14 cellular contexts compared by ENCODE assay signal in the genomic region with DNA sequence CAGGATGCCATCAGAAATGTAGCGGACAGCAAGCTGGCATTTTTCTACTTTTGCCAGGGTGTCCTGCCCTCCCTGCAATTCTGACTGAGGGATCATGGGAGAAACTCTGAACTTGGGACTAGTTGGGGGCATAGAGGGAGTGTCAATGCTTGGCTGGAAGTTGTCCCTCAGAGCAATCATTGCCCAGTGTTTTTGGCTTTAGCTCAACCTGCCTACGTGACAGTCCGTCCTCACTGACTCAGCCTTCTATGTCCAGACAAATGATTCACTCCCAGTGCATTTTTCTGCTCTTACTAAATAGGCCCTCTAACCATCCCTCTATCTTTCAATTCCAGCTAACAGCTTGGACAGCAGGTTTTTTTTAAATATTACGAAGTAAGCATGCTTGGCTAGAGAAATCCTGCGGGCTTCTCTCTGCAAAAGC.
DNase-seq lines count a peak whose midpoint lies in the region; ATAC-seq and TF ChIP-seq lines count a peak whose summit lies in the region.
"Had no signal": no experiment of that assay in that cellular context is flagged by ENCODE, and none has a peak within 500 bp of the region (broad histone marks: within the 10 kb centered on the region; RNA-seq: fewer than 3 reads in every experiment).

No MANE protein-coding gene starts in this region.

- intact Hi-C loops in Calu3 (cut with micrococcal nuclease; ENCODE audit: unreplicated experiment) = no loop called here

- no TSS peak for BruUV-seq in Calu3 (replicated peaks; lab: Mats Ljungman, UMichigan)

- in situ Hi-C loops in GM13977 (cut with MboI; ENCODE audit: low pct_unique_long_range_greater_than_20kb, low sequenced_read_pairs, unreplicated experiment) = no loop called here

- no peaks in the 10 kb centered on the region for H3K36me3 Mint-ChIP-seq in Calu3 (ENCODE audit: insufficient read depth, unreplicated experiment)
- H3K36me3 Mint-ChIP-seq: activated CD8-positive, alpha-beta memory T cell treated with anti-CD3 and anti-CD28 coated beads, Interleukin-2, amount 10 ng/mL, durations not matched to agents 7 days and 5 days; activated naive CD8-positive, alpha-beta T cell treated with anti-CD3 and anti-CD28 coated beads, Interleukin-2, amount 10 ng/mL, durations not matched to agents 7 days and 5 days; mesothelial cell of epicardium had no signal

- no peaks in the 10 kb centered on the region for H3K27me3 Mint-ChIP-seq in Calu3 (ENCODE audit: unreplicated experiment)
- H3K27me3 Mint-ChIP-seq: activated CD8-positive, alpha-beta memory T cell treated with anti-CD3 and anti-CD28 coated beads, Interleukin-2, amount 10 ng/mL, durations not matched to agents 7 days and 5 days; activated naive CD8-positive, alpha-beta T cell treated with anti-CD3 and anti-CD28 coated beads, Interleukin-2, amount 10 ng/mL, durations not matched to agents 7 days and 5 days had no signal

- ATAC-seq in HG03460 (IDR thresholded peaks at IDR 0.05; ENCODE audit: unreplicated experiment) = no peak
- ATAC-seq: activated CD8-positive, alpha-beta memory T cell treated with anti-CD3 and anti-CD28 coated beads, Interleukin-2, amount 10 ng/mL, durations not matched to agents 7 days and 5 days had no signal

- no peaks in the 10 kb centered on the region for H3K4me1 Mint-ChIP-seq in Calu3 (ENCODE audit: low read depth, unreplicated experiment)
- H3K4me1 Mint-ChIP-seq: activated CD8-positive, alpha-beta memory T cell treated with anti-CD3 and anti-CD28 coated beads, Interleukin-2, amount 10 ng/mL, durations not matched to agents 7 days and 5 days; activated naive CD8-positive, alpha-beta T cell treated with anti-CD3 and anti-CD28 coated beads, Interleukin-2, amount 10 ng/mL, durations not matched to agents 7 days and 5 days had no signal

- DNase-seq in Calu3 = peak; percentile 0
- peak; percentile 12 for DNase-seq in NCI-H446 treated with DMSO at 0.1 percent for 48 hours (lab: John Stamatoyannopoulos, UW)
- peak; percentile 93 for DNase-seq in epithelial cell of proximal tubule (ENCODE audit: low read depth)
- DNase-seq in myocyte (ENCODE audit: low read depth) = peak; percentile 92
- DNase-seq in effector CD8-positive, alpha-beta T cell (lab: John Stamatoyannopoulos, UW) = no peak
- no peak for DNase-seq in HUDEP-2 (lab: John Stamatoyannopoulos, UW; ENCODE audit: unreplicated experiment in 76 of 76)
- DNase-seq in GM13977 (ENCODE audit: low spot score) = no peak
- DNase-seq: activated CD8-positive, alpha-beta memory T cell treated with anti-CD3 and anti-CD28 coated beads, Interleukin-2, amount 10 ng/mL, durations not matched to agents 7 days and 5 days; activated naive CD8-positive, alpha-beta T cell treated with anti-CD3 and anti-CD28 coated beads, Interleukin-2, amount 10 ng/mL, durations not matched to agents 7 days and 5 days; NCI-H1436; NCI-H526 treated with DMSO at 0.1 percent for 48 hours; stomach had no signal

- no peak overlapping the region for H3K4me3 ChIP-seq in epithelial cell of proximal tubule (ENCODE audit: low read depth, low read length)
- H3K4me3 ChIP-seq: stomach had no signal

- TF ChIP-seq CTCF in Calu3 (IDR thresholded peaks at IDR 0.05; ENCODE audit: unreplicated experiment) (no peak), epithelial cell of proximal tubule (conservative IDR thresholded peaks at IDR 0.05; ENCODE audit: low read depth, low read length) (no peak), GM13977 (IDR thresholded peaks at IDR 0.05; ENCODE audit: extremely low read depth, insufficient read depth, missing control alignments) (no peak)

- H3K4me3 Mint-ChIP-seq in Calu3 (ENCODE audit: low read depth, unreplicated experiment) = no peak overlapping the region
- H3K4me3 Mint-ChIP-seq: activated CD8-positive, alpha-beta memory T cell treated with anti-CD3 and anti-CD28 coated beads, Interleukin-2, amount 10 ng/mL, durations not matched to agents 7 days and 5 days; activated naive CD8-positive, alpha-beta T cell treated with anti-CD3 and anti-CD28 coated beads, Interleukin-2, amount 10 ng/mL, durations not matched to agents 7 days and 5 days; mesothelial cell of epicardium had no signal

- CTCF ChIA-PET in Calu3 (lab: Charles Lee) = no interaction called here

- H3K27ac Mint-ChIP-seq in Calu3 (ENCODE audit: unreplicated experiment) = no peak overlapping the region
- H3K27ac Mint-ChIP-seq: activated CD8-positive, alpha-beta memory T cell treated with anti-CD3 and anti-CD28 coated beads, Interleukin-2, amount 10 ng/mL, durations not matched to agents 7 days and 5 days; activated naive CD8-positive, alpha-beta T cell treated with anti-CD3 and anti-CD28 coated beads, Interleukin-2, amount 10 ng/mL, durations not matched to agents 7 days and 5 days; mesothelial cell of epicardium had no signal

- peaks cover 3% of the 10 kb centered on the region for H3K9me3 Mint-ChIP-seq in Calu3 (ENCODE audit: low read depth, unreplicated experiment)
- H3K9me3 Mint-ChIP-seq: activated naive CD8-positive, alpha-beta T cell treated with anti-CD3 and anti-CD28 coated beads, Interleukin-2, amount 10 ng/mL, durations not matched to agents 7 days and 5 days; mesothelial cell of epicardium had no signal

Comparison
In these comparisons a context has a peak if more than half of its experiments do, and no peak if none do; other contexts are left out.
1. DNase-seq: peak in Calu3 (single experiment), NCI-H446 treated with DMSO at 0.1 percent for 48 hours (single experiment), epithelial cell of proximal tubule (single experiment) and myocyte (single experiment); none in effector CD8-positive, alpha-beta T cell (single experiment), HUDEP-2 (0 of 76) and GM13977 (single experiment).